1 cellular context compared by ENCODE assay signal in genomic region chr12:18430425-18431048, GRCh38.
TF ChIP-seq lines count a peak whose summit lies in the region.

No MANE protein-coding gene starts in this region.

TF ChIP-seq in K562, 482 proteins besides CTCF, POLR2A, EP300 and RAD21 (continued from another document):
- TF ChIP-seq, protein P1, sequence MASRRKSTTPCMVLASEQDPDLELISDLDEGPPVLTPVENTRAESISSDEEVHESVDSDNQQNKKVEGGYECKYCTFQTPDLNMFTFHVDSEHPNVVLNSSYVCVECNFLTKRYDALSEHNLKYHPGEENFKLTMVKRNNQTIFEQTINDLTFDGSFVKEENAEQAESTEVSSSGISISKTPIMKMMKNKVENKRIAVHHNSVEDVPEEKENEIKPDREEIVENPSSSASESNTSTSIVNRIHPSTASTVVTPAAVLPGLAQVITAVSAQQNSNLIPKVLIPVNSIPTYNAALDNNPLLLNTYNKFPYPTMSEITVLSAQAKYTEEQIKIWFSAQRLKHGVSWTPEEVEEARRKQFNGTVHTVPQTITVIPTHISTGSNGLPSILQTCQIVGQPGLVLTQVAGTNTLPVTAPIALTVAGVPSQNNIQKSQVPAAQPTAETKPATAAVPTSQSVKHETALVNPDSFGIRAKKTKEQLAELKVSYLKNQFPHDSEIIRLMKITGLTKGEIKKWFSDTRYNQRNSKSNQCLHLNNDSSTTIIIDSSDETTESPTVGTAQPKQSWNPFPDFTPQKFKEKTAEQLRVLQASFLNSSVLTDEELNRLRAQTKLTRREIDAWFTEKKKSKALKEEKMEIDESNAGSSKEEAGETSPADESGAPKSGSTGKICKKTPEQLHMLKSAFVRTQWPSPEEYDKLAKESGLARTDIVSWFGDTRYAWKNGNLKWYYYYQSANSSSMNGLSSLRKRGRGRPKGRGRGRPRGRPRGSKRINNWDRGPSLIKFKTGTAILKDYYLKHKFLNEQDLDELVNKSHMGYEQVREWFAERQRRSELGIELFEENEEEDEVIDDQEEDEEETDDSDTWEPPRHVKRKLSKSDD (conservative IDR thresholded peaks at IDR 0.05; ENCODE audit: low read length): no peak
- TF ChIP-seq ZNF174 (CRISPR knock-in tag; IDR thresholded peaks at IDR 0.05): no peak
- no peak for TF ChIP-seq SMARCA4 (IDR thresholded peaks at IDR 0.05)
- TF ChIP-seq RNF2 (IDR thresholded peaks at IDR 0.05): no peak
- TF ChIP-seq NFIC (IDR thresholded peaks at IDR 0.05): no peak
- TF ChIP-seq ZNF696 (CRISPR knock-in tag; conservative IDR thresholded peaks at IDR 0.05): no peak
- no peak for TF ChIP-seq ZNF146 (CRISPR knock-in tag; IDR thresholded peaks at IDR 0.05; ENCODE audit: unreplicated experiment)
